14 cellular contexts compared by ENCODE assay signal in the genomic region with DNA sequence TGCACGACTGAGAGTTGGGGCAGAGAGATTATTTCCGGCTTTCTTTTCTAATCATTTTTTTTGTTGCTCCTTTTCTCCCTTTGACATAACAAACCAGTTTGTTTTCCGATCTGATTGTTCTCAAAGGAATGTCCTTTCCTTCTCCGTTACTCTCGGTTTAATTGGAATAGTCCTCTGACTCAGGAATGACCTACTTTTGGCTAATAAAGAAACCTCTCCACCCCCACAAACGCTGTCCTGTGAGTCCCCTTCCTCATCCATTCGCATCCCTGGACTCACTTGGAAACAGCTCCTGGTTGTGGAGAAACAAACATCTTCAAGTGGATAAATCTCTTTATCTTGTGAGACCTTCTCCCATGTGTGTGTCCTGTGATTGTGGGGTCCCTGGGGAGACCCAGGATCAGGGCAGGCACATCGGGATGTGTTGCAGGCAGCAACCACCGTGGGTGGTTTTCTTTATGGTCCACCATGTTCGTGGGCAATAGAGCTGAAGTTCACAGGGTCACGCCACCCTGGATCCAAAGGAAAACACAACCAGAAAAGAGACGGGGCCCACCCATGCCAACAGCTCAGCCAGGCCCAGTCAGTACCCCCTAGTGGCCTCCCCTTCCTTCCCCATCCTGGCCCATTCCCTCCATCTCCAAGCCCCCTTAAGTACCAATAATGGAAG. TPM values are rescaled to one million over a fixed set of nuclear protein-coding genes. Genes with fewer than 3 reads are reported as not detected.
A peak's percentile ranks its signal among the peaks of the same experiment; 100 is the strongest.
DNase-seq lines count a peak whose midpoint lies in the region; ATAC-seq and TF ChIP-seq lines count a peak whose summit lies in the region.
"Had no signal": no experiment of that assay in that cellular context is flagged by ENCODE, and none has a peak within 500 bp of the region (broad histone marks: within the 10 kb centered on the region; RNA-seq: fewer than 3 reads in every experiment).

No MANE protein-coding gene starts in this region.

- H3K36me3 Mint-ChIP-seq in endodermal cell (ENCODE audit: low read depth) (no peaks in the 10 kb centered on the region), osteocyte (ENCODE audit: unreplicated experiment) (no peaks in the 10 kb centered on the region)
- H3K36me3 Mint-ChIP-seq: activated naive CD4-positive, alpha-beta T cell treated with anti-CD3 and anti-CD28 coated beads, Interleukin-2, amount 50 U/mL, for 24 hours had no signal

- no peak for TF ChIP-seq EP300 in SK-N-SH (IDR thresholded peaks at IDR 0.05; ENCODE audit: borderline replicate concordance in 1 of 2, low read depth in 1 of 2, low read length in 1 of 2)

- no peak overlapping the region for H3K9ac ChIP-seq in SK-N-SH
- H3K9ac ChIP-seq in endodermal cell (ENCODE audit: extremely low read depth, low read length, poor library complexity, severe bottlenecking) = no peak overlapping the region

- H3K4me1 ChIP-seq in SK-N-SH (ENCODE audit: control insufficient read depth in 1 of 2, insufficient read depth in 2 of 2, low read depth in 1 of 2, low read length in 1 of 2) (peaks cover 0 to 5% of the 10 kb centered on the region in 2 experiments; a peak in 1 of 4 replicates), endodermal cell (ENCODE audit: control insufficient read depth, insufficient read depth, low read length) (no peaks in the 10 kb centered on the region), right cardiac atrium (ENCODE audit: control insufficient read depth, insufficient read depth, low read length) (peaks cover 6% of the 10 kb centered on the region), gastrocnemius medialis (peaks cover 0 to 4% of the 10 kb centered on the region in 2 donors)
- H3K4me1 ChIP-seq: Caco-2 had no signal

- ATAC-seq in right cardiac atrium = no peak
- no peak for ATAC-seq in gastrocnemius medialis
- ATAC-seq: GM12878, pancreas had no signal

- TF ChIP-seq CTCF in SK-N-SH (IDR thresholded peaks at IDR 0.05) (no peak), endodermal cell (conservative IDR thresholded peaks at IDR 0.05) (peak; percentile 16), osteocyte (IDR thresholded peaks at IDR 0.05) (no peak), gastrocnemius medialis (IDR thresholded peaks at IDR 0.05 in 4 of 5, conservative IDR thresholded peaks at IDR 0.05 in 1 of 5) (no peak)

- TF ChIP-seq RAD21 in SK-N-SH (IDR thresholded peaks at IDR 0.05; ENCODE audit: low read length) = no peak

- in situ Hi-C loops in gastrocnemius medialis (cut with MboI; ENCODE audit: low sequenced_read_pairs in 4 of 4) = no loop called here

- TF ChIP-seq POLR2A in gastrocnemius medialis (IDR thresholded peaks at IDR 0.05) = no peak

- no peak overlapping the region for H3K4me3 Mint-ChIP-seq in endodermal cell
- H3K4me3 Mint-ChIP-seq in osteocyte (ENCODE audit: unreplicated experiment) = no peak overlapping the region
- H3K4me3 Mint-ChIP-seq: activated naive CD4-positive, alpha-beta T cell treated with anti-CD3 and anti-CD28 coated beads, Interleukin-2, amount 50 U/mL, for 24 hours had no signal

- H3K27ac Mint-ChIP-seq in endodermal cell = no peak overlapping the region
- H3K27ac Mint-ChIP-seq in osteocyte (ENCODE audit: unreplicated experiment) = peak overlapping the region; percentile 32
- H3K27ac Mint-ChIP-seq: activated naive CD4-positive, alpha-beta T cell treated with anti-CD3 and anti-CD28 coated beads, Interleukin-2, amount 50 U/mL, for 24 hours had no signal

- DNase-seq in COLO829 (ENCODE audit: low spot score) (peak; percentile 40), SK-N-SH (no peak), endodermal cell (peak; percentile 35), osteocyte (ENCODE audit: extremely low spot score, unreplicated experiment) (no peak), right cardiac atrium (no peak), HT-29 (ENCODE audit: low spot score) (no peak), gastrocnemius medialis (no peak)
- no peak for DNase-seq in stimulated activated CD4-positive, alpha-beta T cell treated with anti-CD3 and anti-CD28 coated beads, Interleukin-4, amount 100 ng/mL, for 4 hours
- DNase-seq: Caco-2, WERI-Rb-1 had no signal

- no peaks in the 10 kb centered on the region for H4K20me1 ChIP-seq in SK-N-SH (ENCODE audit: insufficient read depth)

- H3K27ac ChIP-seq in SK-N-SH (ENCODE audit: low read depth in 2 of 2, low read length in 1 of 2) = no peak overlapping the region
- no peak overlapping the region for H3K27ac ChIP-seq in endodermal cell (ENCODE audit: low read depth, low read length)
- H3K27ac ChIP-seq in right cardiac atrium (ENCODE audit: low read length) = no peak overlapping the region
- no peak overlapping the region for H3K27ac ChIP-seq in gastrocnemius medialis
- H3K27ac ChIP-seq: epithelial cell of prostate, pancreas, WERI-Rb-1 had no signal

- CTCF ChIA-PET in SK-N-SH (lab: Yijun Ruan, JAX) = interaction anchor here (1.8 kb wide), 1 partner anchor 11 kb away, joined by 6 read pairs; no protein-coding TSS in a partner anchor

- H3K9me3 Mint-ChIP-seq in endodermal cell = no peaks in the 10 kb centered on the region
- H3K9me3 Mint-ChIP-seq in osteocyte (ENCODE audit: unreplicated experiment) = no peaks in the 10 kb centered on the region
- H3K9me3 Mint-ChIP-seq: activated naive CD4-positive, alpha-beta T cell treated with anti-CD3 and anti-CD28 coated beads, Interleukin-2, amount 50 U/mL, for 24 hours had no signal

- no peaks in the 10 kb centered on the region for H3K4me1 Mint-ChIP-seq in endodermal cell
- peaks cover 17% of the 10 kb centered on the region for H3K4me1 Mint-ChIP-seq in osteocyte (ENCODE audit: unreplicated experiment)

- H3K4me3 ChIP-seq in SK-N-SH (ENCODE audit: low read depth in 2 of 2, low read length in 1 of 2) (no peak overlapping the region), endodermal cell (ENCODE audit: low read length) (no peak overlapping the region), right cardiac atrium (ENCODE audit: low read length) (no peak overlapping the region), gastrocnemius medialis (no peak overlapping the region)
- H3K4me3 ChIP-seq: GM12878, pancreas had no signal

- intact Hi-C loops in right cardiac atrium (cut with DNase I) (no loop called here), gastrocnemius medialis (cut with DNase I; ENCODE audit: low total_unique reads) (no loop called here)

- POLR2A ChIA-PET in SK-N-SH (lab: Yijun Ruan, JAX) = no interaction called here

- no peaks in the 10 kb centered on the region for H3K79me2 ChIP-seq in SK-N-SH (ENCODE audit: insufficient read depth)

- H3F3A ChIP-seq in SK-N-SH (replicated peaks; ENCODE audit: insufficient read depth) = no peaks in the 10 kb centered on the region

- H3K4me2 ChIP-seq in SK-N-SH = peak overlapping the region; percentile 54

- H3K36me3 ChIP-seq in SK-N-SH (replicated peaks in 1 of 2; ENCODE audit: control insufficient read depth in 1 of 2, insufficient read depth in 2 of 2, low read length in 1 of 2) = no peaks in the 10 kb centered on the region
- no peaks in the 10 kb centered on the region for H3K36me3 ChIP-seq in endodermal cell (ENCODE audit: control insufficient read depth, insufficient read depth, low read length)
- no peaks in the 10 kb centered on the region for H3K36me3 ChIP-seq in gastrocnemius medialis
- H3K36me3 ChIP-seq: pancreas, WERI-Rb-1 had no signal

- H3K9me3 ChIP-seq in SK-N-SH (no peaks in the 10 kb centered on the region), endodermal cell (ENCODE audit: control insufficient read depth, low read length) (no peaks in the 10 kb centered on the region), right cardiac atrium (ENCODE audit: control insufficient read depth, low read length) (no peaks in the 10 kb centered on the region), gastrocnemius medialis (no peaks in the 10 kb centered on the region)
- H3K9me3 ChIP-seq: Caco-2, pancreas had no signal

- 73% methylated on average over 12 of the region's 12 CpGs for WGBS in SK-N-SH (ENCODE audit: low lambda C conversion rate)
- WGBS in endodermal cell (ENCODE audit: insufficient coverage in 1 of 2, insufficient read length in 1 of 2), 2 experiments = 72 to 76% methylated on average over 8 to 11 of the region's 12 CpGs
- 53% methylated on average over 12 of the region's 12 CpGs for WGBS in right cardiac atrium

- peaks cover 3% of the 10 kb centered on the region; the same call in 1 of the 2 replicates for H3K27me3 ChIP-seq in SK-N-SH (ENCODE audit: insufficient read depth)
- H3K27me3 ChIP-seq in endodermal cell (ENCODE audit: control insufficient read depth, insufficient read depth, low read length, poor library complexity, severe bottlenecking) = no peaks in the 10 kb centered on the region
- H3K27me3 ChIP-seq in right cardiac atrium (ENCODE audit: control insufficient read depth, insufficient read depth) = no peaks in the 10 kb centered on the region
- no peaks in the 10 kb centered on the region for H3K27me3 ChIP-seq in gastrocnemius medialis
- H3K27me3 ChIP-seq: pancreas had no signal

- no peaks in the 10 kb centered on the region for H3K27me3 Mint-ChIP-seq in endodermal cell (ENCODE audit: insufficient read depth)
- peaks cover 2% of the 10 kb centered on the region for H3K27me3 Mint-ChIP-seq in osteocyte (ENCODE audit: unreplicated experiment)
- H3K27me3 Mint-ChIP-seq: activated naive CD4-positive, alpha-beta T cell treated with anti-CD3 and anti-CD28 coated beads, Interleukin-2, amount 50 U/mL, for 24 hours had no signal

- no peaks in the 10 kb centered on the region for H3K9me2 ChIP-seq in SK-N-SH

- no peak overlapping the region for H2AFZ ChIP-seq in SK-N-SH (ENCODE audit: low read depth)

TF ChIP-seq in SK-N-SH, 30 proteins besides CTCF, POLR2A, EP300 and RAD21 (continues in another document):
- TF ChIP-seq RXRA (IDR thresholded peaks at IDR 0.05; ENCODE audit: borderline replicate concordance, low read depth) (no peak), MEF2A (IDR thresholded peaks at IDR 0.05; ENCODE audit: borderline replicate concordance, low read depth) (no peak), TCF12 (IDR thresholded peaks at IDR 0.05) (no peak), FOXM1 (IDR thresholded peaks at IDR 0.05; ENCODE audit: low read depth) (no peak), YY1 (IDR thresholded peaks at IDR 0.05; ENCODE audit: low read depth) (no peak), GATA2 (CRISPR knock-in tag; IDR thresholded peaks at IDR 0.05) (no peak), ELF1 (IDR thresholded peaks at IDR 0.05) (no peak), SIN3A (IDR thresholded peaks at IDR 0.05; ENCODE audit: borderline replicate concordance, low read depth, low read length) (no peak), MXI1 (IDR thresholded peaks at IDR 0.05; ENCODE audit: low read depth, low read length) (no peak)

RNA-seq across cellular contexts. Expression of gene NEK6, which starts 45.2 kb away (rescaled TPM):
- 89.8 and 96.1 TPM in 2 replicates for polyA plus RNA-seq in SK-N-SH (2012; rRNA removed)
- polyA plus RNA-seq in SK-N-SH (2012; cell fraction: cytosol; rRNA removed) = 73.6 and 92.1 TPM in 2 replicates
- 47.4 and 67.2 TPM in 2 replicates for polyA plus RNA-seq in SK-N-SH (2012; cell fraction: nucleus; rRNA removed)
- 10 to 100 TPM; 17.1 to 32.5 TPM for total RNA-seq in endodermal cell
- 18.7 TPM for polyA plus RNA-seq in endodermal cell (2013, experiment 1 of 2)
- 19.7 TPM for polyA plus RNA-seq in endodermal cell (2013, experiment 2 of 2)
- 111 and 115 TPM in 2 replicates for total RNA-seq in osteocyte
- 10 to 100 TPM; 12.0 to 19.2 (median 15.6) TPM for total RNA-seq in right cardiac atrium
- polyA plus RNA-seq in right cardiac atrium = 4.7 TPM
- 17.0 and 22.1 TPM in 2 replicates for total RNA-seq in HT-29 (2014; rRNA removed; shearing (Covaris generic))
- 10 to 100 TPM in 1 of 4 donors, 1 to 10 TPM in 3; 2.3 to 10.1 (median 3.5) TPM for total RNA-seq in gastrocnemius medialis

Comparison
In these comparisons a context has a peak if more than half of its experiments do, and no peak if none do; other contexts are left out.
1. DNase-seq: peak in COLO829 (single experiment) and endodermal cell (single experiment); none in SK-N-SH (single experiment), osteocyte (single experiment), stimulated activated CD4-positive, alpha-beta T cell treated with anti-CD3 and anti-CD28 coated beads, Interleukin-4, amount 100 ng/mL, for 4 hours (0 of 2), right cardiac atrium (0 of 3), HT-29 (single experiment) and gastrocnemius medialis (0 of 2).